In genomic region chr2:46135230-46135555, GRCh38 we compare ENCODE assay signal across 18 cellular contexts.
DNase-seq lines count a peak whose midpoint lies in the region; ATAC-seq and TF ChIP-seq lines count a peak whose summit lies in the region.
"Had no signal": no experiment of that assay in that cellular context is flagged by ENCODE, and none has a peak within 500 bp of the region (broad histone marks: within the 10 kb centered on the region; RNA-seq: fewer than 3 reads in every experiment).

No MANE protein-coding gene starts in this region.

- no peak overlapping the region for H3K9ac ChIP-seq in trophoblast cell (ENCODE audit: low read length)

- H3K9me3 ChIP-seq in heart right ventricle (no peaks in the 10 kb centered on the region), trophoblast cell (ENCODE audit: insufficient read depth, low read depth, low read length) (peaks cover 1% of the 10 kb centered on the region), aorta (ENCODE audit: control insufficient read depth, low read length) (no peaks in the 10 kb centered on the region), right lobe of liver (no peaks in the 10 kb centered on the region)
- H3K9me3 ChIP-seq: transverse colon had no signal

- H3K36me3 ChIP-seq in heart right ventricle, result no peaks in the 10 kb centered on the region
- no peaks in the 10 kb centered on the region for H3K36me3 ChIP-seq in trophoblast cell (ENCODE audit: control insufficient read depth in 1 of 2, insufficient read depth in 2 of 2, low read length in 2 of 2)
- H3K36me3 ChIP-seq in aorta (ENCODE audit: control insufficient read depth in 1 of 2, insufficient read depth in 2 of 2, low read length in 1 of 2), result no peaks in the 10 kb centered on the region
- peaks cover 0 to 1% (median 0%) of the 10 kb centered on the region in 4 donors for H3K36me3 ChIP-seq in right lobe of liver
- H3K36me3 ChIP-seq: transverse colon had no signal

- no peak overlapping the region for H3K23ac ChIP-seq in trophoblast cell (ENCODE audit: low read length)

- H3K4me3 Mint-ChIP-seq in activated CD8-positive, alpha-beta memory T cell treated with anti-CD3 and anti-CD28 coated beads, Interleukin-2, amount 10 ng/mL, durations not matched to agents 7 days and 5 days, result no peak overlapping the region
- no peak overlapping the region for H3K4me3 Mint-ChIP-seq in T-cell
- H3K4me3 Mint-ChIP-seq: T-helper 2 cell treated with Interferon-gamma antibody and Interleukin-4, amounts not matched to agents 5 μg/mL and 100 μg/mL, for 36 hours had no signal

- no peaks in the 10 kb centered on the region for H3K27me3 ChIP-seq in heart right ventricle
- no peaks in the 10 kb centered on the region for H3K27me3 ChIP-seq in foreskin keratinocyte
- H3K27me3 ChIP-seq in trophoblast cell (ENCODE audit: insufficient read depth, low read length), result no peaks in the 10 kb centered on the region
- no peaks in the 10 kb centered on the region for H3K27me3 ChIP-seq in aorta (ENCODE audit: control insufficient read depth in 1 of 2, insufficient read depth in 2 of 2, low read length in 1 of 2)
- no peaks in the 10 kb centered on the region for H3K27me3 ChIP-seq in right lobe of liver
- H3K27me3 ChIP-seq: transverse colon had no signal

- H4K12ac ChIP-seq in trophoblast cell (ENCODE audit: low read depth, low read length), result peak overlapping the region; percentile 81

- H3K27ac Mint-ChIP-seq in activated CD8-positive, alpha-beta memory T cell treated with anti-CD3 and anti-CD28 coated beads, Interleukin-2, amount 10 ng/mL, durations not matched to agents 7 days and 5 days, result no peak overlapping the region
- H3K27ac Mint-ChIP-seq in T-cell, result no peak overlapping the region
- H3K27ac Mint-ChIP-seq: T-helper 2 cell treated with Interferon-gamma antibody and Interleukin-4, amounts not matched to agents 5 μg/mL and 100 μg/mL, for 36 hours had no signal

- H3K4me2 ChIP-seq in trophoblast cell (ENCODE audit: low read length), result no peak overlapping the region

- POLR2A ChIA-PET in T-cell (lab: Charles Lee), result no interaction called here

- ATAC-seq in heart right ventricle, result peak in 3 of 8 donors; percentile 6 to 8 (median 7)
- no peak for ATAC-seq in Right ventricle myocardium superior (ENCODE audit: poor library complexity)
- ATAC-seq in foreskin keratinocyte, result peak; percentile 44
- peak; percentile 12 for ATAC-seq in aorta (ENCODE audit: low FRiP score)
- ATAC-seq in activated CD8-positive, alpha-beta memory T cell treated with anti-CD3 and anti-CD28 coated beads, Interleukin-2, amount 10 ng/mL, durations not matched to agents 7 days and 5 days, result no peak
- ATAC-seq in T-cell (replicated peaks in 1 of 4), result no peak
- no peak for ATAC-seq in right lobe of liver

- no peaks in the 10 kb centered on the region for H3K27me3 Mint-ChIP-seq in activated CD8-positive, alpha-beta memory T cell treated with anti-CD3 and anti-CD28 coated beads, Interleukin-2, amount 10 ng/mL, durations not matched to agents 7 days and 5 days
- no peaks in the 10 kb centered on the region for H3K27me3 Mint-ChIP-seq in T-cell

- CTCF ChIA-PET in activated CD8-positive, alpha-beta memory T cell treated with anti-CD3 and anti-CD28 coated beads, Interleukin-2, amount 10 ng/mL, durations not matched to agents 7 days and 5 days (lab: Charles Lee), result no interaction called here
- CTCF ChIA-PET in T-cell (lab: Charles Lee), result no interaction called here

- TF ChIP-seq POLR2A in right lobe of liver (IDR thresholded peaks at IDR 0.05), result no peak

- peak overlapping the region; percentile 92 for H3K14ac ChIP-seq in trophoblast cell (ENCODE audit: low read length)

- H3K36me3 Mint-ChIP-seq in activated CD8-positive, alpha-beta memory T cell treated with anti-CD3 and anti-CD28 coated beads, Interleukin-2, amount 10 ng/mL, durations not matched to agents 7 days and 5 days, result no peaks in the 10 kb centered on the region
- peaks cover 24% of the 10 kb centered on the region for H3K36me3 Mint-ChIP-seq in T-cell

- DNase-seq in heart right ventricle (no peak), Right ventricle myocardium superior (no peak), foreskin keratinocyte (no peak), trophoblast cell (no peak), aorta (no peak), T-cell (no peak), right lobe of liver (no peak)
- DNase-seq in activated CD8-positive, alpha-beta memory T cell treated with anti-CD3 and anti-CD28 coated beads, Interleukin-2, amount 10 ng/mL, durations not matched to agents 7 days and 5 days, result no peak
- DNase-seq: activated CD4-positive, alpha-beta T cell treated with anti-CD3 and anti-CD28 coated beads for 1 hour; activated gamma-delta T cell treated with Interleukin-2 at 50 U/mL for 16 hours; DMS153; hippocampal formation; NCI-H187 treated with DMSO at 0.1 percent for 48 hours; NCI-H510A; nucleus accumbens; small intestine; transverse colon had no signal

- H3K79me1 ChIP-seq in trophoblast cell (ENCODE audit: low read length), result peaks cover 24% of the 10 kb centered on the region

- no peak for TF ChIP-seq CTCF in heart right ventricle (IDR thresholded peaks at IDR 0.05)
- no peak for TF ChIP-seq CTCF in foreskin keratinocyte (conservative IDR thresholded peaks at IDR 0.05)
- TF ChIP-seq CTCF in right lobe of liver (IDR thresholded peaks at IDR 0.05), result no peak

- H3K9me3 Mint-ChIP-seq in activated CD8-positive, alpha-beta memory T cell treated with anti-CD3 and anti-CD28 coated beads, Interleukin-2, amount 10 ng/mL, durations not matched to agents 7 days and 5 days (ENCODE audit: low read depth), result no peaks in the 10 kb centered on the region
- H3K9me3 Mint-ChIP-seq in T-cell, result no peaks in the 10 kb centered on the region
- H3K9me3 Mint-ChIP-seq: T-helper 2 cell treated with Interferon-gamma antibody and Interleukin-4, amounts not matched to agents 5 μg/mL and 100 μg/mL, for 36 hours had no signal

- peak overlapping the region; percentile 89 for H3K4ac ChIP-seq in trophoblast cell (ENCODE audit: low read depth, low read length)

- H3K4me1 ChIP-seq in heart right ventricle (peaks cover 5 to 49% (median 32%) of the 10 kb centered on the region in 9 donors), foreskin keratinocyte (peaks cover 14% of the 10 kb centered on the region), trophoblast cell (ENCODE audit: control insufficient read depth in 1 of 2, insufficient read depth in 2 of 2, low read length in 2 of 2) (peaks cover 10 to 20% of the 10 kb centered on the region in 2 experiments), aorta (ENCODE audit: control insufficient read depth in 1 of 2, insufficient read depth in 2 of 2, low read length in 2 of 2) (peaks cover 6 to 10% of the 10 kb centered on the region in 2 donors), right lobe of liver (peaks cover 0 to 6% (median 0%) of the 10 kb centered on the region in 4 donors)

- H3K18ac ChIP-seq in trophoblast cell (ENCODE audit: low read length), result peak overlapping the region; percentile 95

- H3K4me3 ChIP-seq in heart right ventricle (no peak overlapping the region), trophoblast cell (ENCODE audit: low read depth, low read length) (no peak overlapping the region), aorta (ENCODE audit: low read length in 2 of 2) (no peak overlapping the region), right lobe of liver (no peak overlapping the region)
- H3K4me3 ChIP-seq: transverse colon had no signal

- intact Hi-C loops in heart right ventricle (cut with DNase I) (loop anchor here in 1 of 10 donors (5.0 kb wide), 1 partner anchor 142 kb away; no protein-coding TSS in a partner anchor), Right ventricle myocardium superior (cut with DNase I) (loop anchor here (10.0 kb wide), 1 partner anchor 70 kb away; no protein-coding TSS in a partner anchor), aorta (cut with DNase I) (loop anchor here in 1 of 2 donors (10.0 kb wide), 1 partner anchor 50 kb away; no protein-coding TSS in a partner anchor), right lobe of liver (cut with DNase I) (no loop called here)

- peak overlapping the region; percentile 97 for H2BK5ac ChIP-seq in trophoblast cell (ENCODE audit: low read depth, low read length, poor library complexity)

- H3K79me2 ChIP-seq in trophoblast cell (ENCODE audit: control insufficient read depth, insufficient read depth, low read length, poor library complexity), result peaks cover 4% of the 10 kb centered on the region

- WGBS in heart right ventricle, 2 donors, result 67 to 68% methylated on average over 3 of the region's 3 CpGs
- WGBS in trophoblast cell (ENCODE audit: extremely low coverage, insufficient coverage, insufficient read length), result no CpG with 5 or more reads among the region's 3 CpGs
- 54 to 69% methylated on average over 3 of the region's 3 CpGs for WGBS in aorta, 2 donors
- 91% methylated on average over 3 of the region's 3 CpGs for whole genome bisulfite sequencing in right lobe of liver (ENCODE audit: insufficient coverage, low coverage, low lambda C conversion rate, missing lambda C conversion rate)

- H3K4me1 Mint-ChIP-seq in activated CD8-positive, alpha-beta memory T cell treated with anti-CD3 and anti-CD28 coated beads, Interleukin-2, amount 10 ng/mL, durations not matched to agents 7 days and 5 days, result no peaks in the 10 kb centered on the region
- no peaks in the 10 kb centered on the region for H3K4me1 Mint-ChIP-seq in T-cell

- H3K27ac ChIP-seq in heart right ventricle (peak overlapping the region; percentile 54 to 85 (median 73)), foreskin keratinocyte (no peak overlapping the region), trophoblast cell (ENCODE audit: low read depth, low read length) (peak overlapping the region; percentile 81), aorta (ENCODE audit: low read depth in 1 of 2, low read length in 2 of 2) (peak overlapping the region; percentile 69 to 91), right lobe of liver (no peak overlapping the region)

- peak overlapping the region; percentile 99 for H2BK120ac ChIP-seq in trophoblast cell (ENCODE audit: insufficient read depth, low read length, poor library complexity)

- H2AFZ ChIP-seq in trophoblast cell (ENCODE audit: insufficient read depth, low read length, poor library complexity), result no peak overlapping the region

- H2AK5ac ChIP-seq in trophoblast cell (ENCODE audit: low read length), result peak overlapping the region; percentile 99

- H4K8ac ChIP-seq in trophoblast cell (ENCODE audit: low read depth, low read length), result peak overlapping the region; percentile 80

- peak overlapping the region; percentile 99 for H2BK12ac ChIP-seq in trophoblast cell (ENCODE audit: low read length)

- H4K91ac ChIP-seq in trophoblast cell (ENCODE audit: low read depth, low read length), result peak overlapping the region; percentile 99

Comparison
In these comparisons a context has a peak if more than half of its experiments do, and no peak if none do; other contexts are left out.
1. ATAC-seq: peak in foreskin keratinocyte (single experiment) and aorta (single experiment); none in Right ventricle myocardium superior (single experiment), activated CD8-positive, alpha-beta memory T cell treated with anti-CD3 and anti-CD28 coated beads, Interleukin-2, amount 10 ng/mL, durations not matched to agents 7 days and 5 days (single experiment), T-cell (0 of 4) and right lobe of liver (0 of 4).
2. H3K27ac ChIP-seq: peak in heart right ventricle (10 of 10), trophoblast cell (single experiment) and aorta (2 of 2); none in foreskin keratinocyte (single experiment) and right lobe of liver (0 of 3).